Comparison of ENCODE assay signal across 8 cellular contexts in genomic region chr1:209576798-209577197, GRCh38. TPM values are rescaled to one million over a fixed set of nuclear protein-coding genes. Genes with fewer than 3 reads are reported as not detected.
DNase-seq lines count a peak whose midpoint lies in the region; ATAC-seq and TF ChIP-seq lines count a peak whose summit lies in the region.

No MANE protein-coding gene starts in this region.

- peak; percentile 73 for ATAC-seq in GM18858 (IDR thresholded peaks at IDR 0.05; ENCODE audit: unreplicated experiment)
- peak; percentile 77 for ATAC-seq in HG03175 (IDR thresholded peaks at IDR 0.05; ENCODE audit: unreplicated experiment)

- TF ChIP-seq CTCF in AG04450 (IDR thresholded peaks at IDR 0.05; ENCODE audit: low read depth, low read length) (peak; percentile 97), dorsolateral prefrontal cortex (IDR thresholded peaks at IDR 0.05 in 54 of 56, conservative IDR thresholded peaks at IDR 0.05 in 2 of 56; ENCODE audit: low read depth in 1 of 56, partially characterized antibody in 56 of 56) (peak; percentile 73 to 99 (median 93))

- CTCF ChIA-PET in AG04450 (lab: Charles Lee) = interaction anchor here (0.6 to 14.9 kb wide), 33 partner anchors 7 to 412 kb away, joined by 3 to 159 read pairs (median 5); partner anchors contain the start of gene CAMK1G

- intact Hi-C loops in dorsolateral prefrontal cortex (cut with DNase I) = loop anchor here (2.0 to 5.0 kb wide), 5 partner anchors 50 to 251 kb away; partner anchors contain the start of gene UTP25 (in 1 of the 2)

- H3K27ac ChIP-seq in AG04450 (ENCODE audit: low read depth, low read length) (no peak overlapping the region), dorsolateral prefrontal cortex (peak overlapping the region in 1 of 59 donors; percentile 3)

- POLR2A ChIA-PET in AG04450 (lab: Yijun Ruan, JAX) = no interaction called here

- peak; percentile 39 for DNase-seq in AG04450 (ENCODE audit: low read depth, low spot score)
- peak; percentile 80 to 86 for DNase-seq in NCI-H446 (lab: John Stamatoyannopoulos, UW)
- DNase-seq in activated CD4-positive, alpha-beta T cell treated with anti-CD3 and anti-CD28 coated beads, Interleukin-2, amount 50 U/mL, for 24 hours (ENCODE audit: low read depth in 1 of 2, low spot score in 1 of 2) = peak; percentile 28 to 61
- DNase-seq in dorsolateral prefrontal cortex = peak; percentile 68 to 88 (median 82)
- DNase-seq in medulla oblongata (ENCODE audit: extremely low spot score) = peak; percentile 92
- DNase-seq in stimulated activated CD8-positive, alpha-beta memory T cell treated with anti-CD3 and anti-CD28 coated beads, Interleukin-2, amount 100 ng/mL, for 1 hour (ENCODE audit: low read depth in 2 of 2) = peak; percentile 23 to 37

- H3K27me3 ChIP-seq in AG04450 (ENCODE audit: control insufficient read depth, insufficient read depth, low read length) = peaks cover 15% of the 10 kb centered on the region
- H3K27me3 ChIP-seq in dorsolateral prefrontal cortex = peaks cover 0 to 21% (median 0%) of the 10 kb centered on the region in 45 donors

- H3K4me3 ChIP-seq in AG04450 (ENCODE audit: low read depth, low read length) (no peak overlapping the region), dorsolateral prefrontal cortex (no peak overlapping the region)

- no peaks in the 10 kb centered on the region for H3K9me3 ChIP-seq in AG04450 (ENCODE audit: control insufficient read depth, insufficient read depth, low read length)

RNA-seq across cellular contexts. Expression of gene CAMK1G, which starts 6.7 kb away (rescaled TPM):
- 2.0 and 2.1 TPM in 2 replicates for polyA plus RNA-seq in AG04450 (2011; rRNA removed)
- 2.0 and 2.4 TPM in 2 replicates for polyA minus RNA-seq in AG04450 (2011; rRNA and poly(A)+ RNA removed)
- total RNA-seq in dorsolateral prefrontal cortex = 100 to 1,000 TPM in 8 of 120 experiments, 10 to 100 TPM in 112; 18.6 to 116 (median 67.4) TPM

Comparison
In these comparisons a context has a peak if more than half of its experiments do, and no peak if none do; other contexts are left out.
1. DNase-seq: peak in every context shown above with its lines; median percentile 92 in medulla oblongata; 83 in NCI-H446; 82 in dorsolateral prefrontal cortex; 44 in activated CD4-positive, alpha-beta T cell treated with anti-CD3 and anti-CD28 coated beads, Interleukin-2, amount 50 U/mL, for 24 hours; 39 in AG04450; 30 in stimulated activated CD8-positive, alpha-beta memory T cell treated with anti-CD3 and anti-CD28 coated beads, Interleukin-2, amount 100 ng/mL, for 1 hour.